Comparison of ENCODE assay signal across 8 cellular contexts in genomic region chr20:1266167-1266973, GRCh38. TPM values are rescaled to one million over a fixed set of nuclear protein-coding genes. Genes with fewer than 3 reads are reported as not detected.
A peak's percentile ranks its signal among the peaks of the same experiment; 100 is the strongest.
DNase-seq lines count a peak whose midpoint lies in the region; ATAC-seq and TF ChIP-seq lines count a peak whose summit lies in the region.

Gene SNPH, plus strand, starts transcription at chr20:1266294. Its CDS starts 29,946 bp downstream, at chr20:1296240.

- peaks cover 0 to 13% (median 2%) of the 10 kb centered on the region in 4 donors for H3K4me1 ChIP-seq in Peyer's patch

- no peak for TF ChIP-seq CTCF in Peyer's patch (IDR thresholded peaks at IDR 0.05)
- TF ChIP-seq CTCF in fibroblast of pulmonary artery (IDR thresholded peaks at IDR 0.05; ENCODE audit: low read length, missing control alignments) = no peak

- peaks cover 0 to 3% (median 0%) of the 10 kb centered on the region in 9 donors for H3K9me3 Mint-ChIP-seq in naive thymus-derived CD8-positive, alpha-beta T cell
- H3K9me3 Mint-ChIP-seq in stimulated activated effector memory CD8-positive, alpha-beta T cell treated with anti-CD3 and anti-CD28 coated beads, Interleukin-12 subunit alpha, Interleukin-12 subunit beta, amount 100 ng/mL, for 72 hours = no peaks in the 10 kb centered on the region

- peak within 1 kb of the TSS; percentile 86 to 99 (median 94) for H3K4me3 Mint-ChIP-seq in naive thymus-derived CD8-positive, alpha-beta T cell
- peak within 1 kb of the TSS; percentile 79 for H3K4me3 Mint-ChIP-seq in stimulated activated effector memory CD8-positive, alpha-beta T cell treated with anti-CD3 and anti-CD28 coated beads, Interleukin-12 subunit alpha, Interleukin-12 subunit beta, amount 100 ng/mL, for 72 hours

- H3K9me3 ChIP-seq in Peyer's patch = no peaks in the 10 kb centered on the region

- POLR2A ChIA-PET in naive thymus-derived CD8-positive, alpha-beta T cell (lab: Charles Lee) = interaction anchor here (0.5 to 3.8 kb wide), 14 partner anchors 9 to 1811 kb away, joined by 3 to 33 read pairs (median 4); partner anchors contain the start of gene RAD21L1

- peaks cover 0 to 8% (median 0%) of the 10 kb centered on the region in 3 donors for H3K36me3 Mint-ChIP-seq in naive thymus-derived CD8-positive, alpha-beta T cell
- H3K36me3 Mint-ChIP-seq in stimulated activated effector memory CD8-positive, alpha-beta T cell treated with anti-CD3 and anti-CD28 coated beads, Interleukin-12 subunit alpha, Interleukin-12 subunit beta, amount 100 ng/mL, for 72 hours = no peaks in the 10 kb centered on the region

- peak within 1 kb of the TSS; percentile 72 to 96 (median 78) for H3K4me3 ChIP-seq in Peyer's patch
- peak within 1 kb of the TSS; percentile 72 for H3K4me3 ChIP-seq in fibroblast of pulmonary artery (replicated peaks; ENCODE audit: low read depth, low read length)

- no peaks in the 10 kb centered on the region for H3K27me3 ChIP-seq in Peyer's patch

- peak within 1 kb of the TSS; percentile 13 to 72 (median 64) for H3K27ac ChIP-seq in Peyer's patch

- TF ChIP-seq POLR2A in Peyer's patch (IDR thresholded peaks at IDR 0.05) = no peak

- H3K36me3 ChIP-seq in Peyer's patch = no peaks in the 10 kb centered on the region

- peaks cover 0 to 3% (median 0%) of the 10 kb centered on the region in 5 donors for H3K27me3 Mint-ChIP-seq in naive thymus-derived CD8-positive, alpha-beta T cell

- DNase-seq in GM03348 (ENCODE audit: low spot score) (peak; percentile 96), Peyer's patch (peak; percentile 78 to 92 (median 83)), fibroblast of pulmonary artery (ENCODE audit: low read depth) (peak; percentile 79)
- DNase-seq in activated T-helper 9 cell treated with anti-CD3 and anti-CD28 coated beads, Interleukin-2, amount 50 U/mL, for 16 hours (ENCODE audit: low read depth) = peak; percentile 59
- peak; percentile 63 to 87 (median 70) for DNase-seq in naive thymus-derived CD8-positive, alpha-beta T cell
- DNase-seq in stimulated activated effector memory CD8-positive, alpha-beta T cell treated with anti-CD3 and anti-CD28 coated beads, Interleukin-12 subunit alpha, Interleukin-12 subunit beta, amount 100 ng/mL, for 72 hours (ENCODE audit: low spot score in 2 of 2) = peak; percentile 32 to 74

- ATAC-seq in HG03159 (IDR thresholded peaks at IDR 0.05; ENCODE audit: unreplicated experiment) (peak; percentile 67), GM21825 (IDR thresholded peaks at IDR 0.05; ENCODE audit: unreplicated experiment) (no peak)
- ATAC-seq in naive thymus-derived CD8-positive, alpha-beta T cell = peak; percentile 90 to 91
- peak; percentile 97 for ATAC-seq in stimulated activated effector memory CD8-positive, alpha-beta T cell treated with anti-CD3 and anti-CD28 coated beads, Interleukin-12 subunit alpha, Interleukin-12 subunit beta, amount 100 ng/mL, for 72 hours

- peaks cover 35 to 72% (median 67%) of the 10 kb centered on the region in 4 donors for H3K4me1 Mint-ChIP-seq in naive thymus-derived CD8-positive, alpha-beta T cell
- peaks cover 33% of the 10 kb centered on the region for H3K4me1 Mint-ChIP-seq in stimulated activated effector memory CD8-positive, alpha-beta T cell treated with anti-CD3 and anti-CD28 coated beads, Interleukin-12 subunit alpha, Interleukin-12 subunit beta, amount 100 ng/mL, for 72 hours

- H3K27ac Mint-ChIP-seq in naive thymus-derived CD8-positive, alpha-beta T cell = peak within 1 kb of the TSS; percentile 96 to 100 (median 99)
- H3K27ac Mint-ChIP-seq in stimulated activated effector memory CD8-positive, alpha-beta T cell treated with anti-CD3 and anti-CD28 coated beads, Interleukin-12 subunit alpha, Interleukin-12 subunit beta, amount 100 ng/mL, for 72 hours = peak within 1 kb of the TSS; percentile 89

RNA-seq across cellular contexts. Expression of gene SNPH, which starts in this region (rescaled TPM):
- 1 to 10 TPM in 3 of 4 donors, under 1 TPM in 1; 0.53 to 6.6 (median 2.4) TPM for total RNA-seq in Peyer's patch
- 10 to 100 TPM; 25.7 to 26.6 TPM for total RNA-seq in naive thymus-derived CD8-positive, alpha-beta T cell
- polyA plus RNA-seq in naive thymus-derived CD8-positive, alpha-beta T cell = 10 to 100 TPM in 1 of 3 donors, 1 to 10 TPM in 2; 5.2 to 13.5 (median 6.3) TPM
